Comparison of ENCODE assay signal across 8 cellular contexts in the genomic region with DNA sequence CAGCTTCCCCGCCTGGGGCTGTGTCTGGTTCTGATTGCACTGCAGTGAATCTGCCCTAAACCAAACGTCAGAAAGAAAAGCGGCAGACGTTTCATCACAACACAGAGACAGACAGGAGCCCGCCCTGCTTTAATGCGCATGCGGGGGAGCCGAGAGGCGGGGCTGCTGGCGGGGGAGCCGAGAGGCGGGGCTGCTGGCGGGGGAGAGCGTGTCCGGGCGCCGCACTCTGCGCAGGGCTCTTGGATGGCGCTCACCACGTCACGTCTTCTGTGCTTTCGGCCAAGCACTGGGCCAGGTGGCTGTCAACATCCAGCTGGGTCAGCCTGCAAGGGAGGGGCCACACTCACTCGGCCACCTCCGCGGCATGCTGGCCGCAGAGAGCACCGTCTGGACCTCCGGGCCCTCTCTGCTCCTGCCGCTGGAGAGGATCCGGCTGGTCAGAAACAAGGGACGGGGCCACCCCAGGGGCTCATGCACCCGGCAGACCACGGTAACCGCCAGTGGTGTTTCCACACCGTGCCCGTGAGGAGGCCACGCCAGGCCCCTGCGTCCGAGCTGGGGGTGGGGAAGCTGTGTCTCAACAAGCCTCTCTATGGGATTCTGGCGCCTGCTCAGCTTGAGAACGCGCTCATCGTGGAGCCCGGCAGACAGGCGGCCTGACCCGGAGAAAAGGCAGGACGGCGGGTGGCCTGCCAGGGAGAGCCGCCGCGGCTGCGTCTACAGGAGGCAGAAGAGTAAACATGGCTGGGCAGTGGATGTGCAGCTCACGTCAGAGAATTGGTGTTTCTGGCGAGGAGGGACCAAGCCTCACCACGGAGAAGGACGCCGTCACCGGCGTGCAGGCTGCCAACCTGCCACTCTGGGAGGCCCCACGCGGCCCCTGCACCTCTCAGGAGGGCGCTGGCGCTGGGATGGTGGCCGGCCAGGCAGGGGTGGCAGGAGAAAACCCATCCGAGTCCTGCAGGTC. TPM values are rescaled to one million over a fixed set of nuclear protein-coding genes. Genes with fewer than 3 reads are reported as not detected.
A peak's percentile ranks its signal among the peaks of the same experiment; 100 is the strongest.
DNase-seq lines count a peak whose midpoint lies in the region; ATAC-seq, FAIRE-seq and TF ChIP-seq lines count a peak whose summit lies in the region.

No MANE protein-coding gene starts in this region.

- H3K4me2 ChIP-seq in HepG2 (ENCODE audit: low read depth, low read length) = peak overlapping the region; percentile 91

- H3K4me3 Mint-ChIP-seq in dendritic cell treated with granulocyte-macrophage colony-stimulating factor and Interleukin-4, amounts not matched to agents 40 ng/mL and 50 ng/mL, for 4 days = peak overlapping the region; percentile 80

- BruUV-seq in HepG2 (replicated peaks; lab: Mats Ljungman, UMichigan) = no TSS peak

- peak in 1 of 2 experiments; percentile 55; a peak in 1 of 4 replicates for TF ChIP-seq POLR2A in HepG2 (IDR thresholded peaks at IDR 0.05; ENCODE audit: insufficient read depth in 1 of 2, low read depth in 2 of 2, low read length in 2 of 2)

- H3K4me1 ChIP-seq in HepG2 (ENCODE audit: insufficient read depth, low read length) = peaks cover 41% of the 10 kb centered on the region

- H3K36me3 ChIP-seq in GM06990 (ENCODE audit: control insufficient read depth, insufficient read depth, low read length) (no peaks in the 10 kb centered on the region; the same call in 1 of the 2 replicates), HepG2 (replicated peaks in 1 of 2; ENCODE audit: control insufficient read depth in 1 of 2, insufficient read depth in 2 of 2, low read length in 2 of 2) (peaks cover 2 to 9% of the 10 kb centered on the region in 2 experiments; a peak in 4 of 5 replicates)

- H3K9me3 Mint-ChIP-seq in dendritic cell treated with granulocyte-macrophage colony-stimulating factor and Interleukin-4, amounts not matched to agents 40 ng/mL and 50 ng/mL, for 4 days = no peaks in the 10 kb centered on the region

- no peak overlapping the region for H2AFZ ChIP-seq in HepG2 (ENCODE audit: low read length)

- no peaks in the 10 kb centered on the region for H3K27me3 Mint-ChIP-seq in dendritic cell treated with granulocyte-macrophage colony-stimulating factor and Interleukin-4, amounts not matched to agents 40 ng/mL and 50 ng/mL, for 4 days

- peaks cover 39% of the 10 kb centered on the region for H3K4me1 Mint-ChIP-seq in dendritic cell treated with granulocyte-macrophage colony-stimulating factor and Interleukin-4, amounts not matched to agents 40 ng/mL and 50 ng/mL, for 4 days (ENCODE audit: low read depth)

- no peak for TF ChIP-seq RAD21 in HepG2 (CRISPR knock-in tag; IDR thresholded peaks at IDR 0.05)

- no peaks in the 10 kb centered on the region for H3K9me3 ChIP-seq in HepG2 (ENCODE audit: low read length)

- peak; percentile 91 for FAIRE-seq in HepG2 (lab: Jason Lieb, UNC)

- intact Hi-C loops in dendritic cell treated with granulocyte-macrophage colony-stimulating factor and Interleukin-4, amounts not matched to agents 40 ng/mL and 50 ng/mL, for 4 days (cut with micrococcal nuclease) = no loop called here
- intact Hi-C loops in HepG2 (cut with micrococcal nuclease; ENCODE audit: unreplicated experiment) = no loop called here

- in situ Hi-C loops in HepG2 (cut with HindIII; ENCODE audit: extremely low pct_ligation_motif_present, low pct_unique_long_range_greater_than_20kb) = loop anchor here (5.0 to 25.0 kb wide), 3 partner anchors 123 to 323 kb away; no protein-coding TSS in a partner anchor

- H3K4me3 ChIP-seq in GM06990 (replicated peaks; ENCODE audit: low read depth, low read length) = peak overlapping the region; percentile 61
- peak overlapping the region; percentile 56 to 78 (median 70); a peak in 5 of 6 replicates for H3K4me3 ChIP-seq in HepG2 (replicated peaks in 1 of 3; ENCODE audit: insufficient read depth in 1 of 3, low read depth in 2 of 3, low read length in 3 of 3)

- DNase-seq in GM06990 (ENCODE audit: extremely low read depth, insufficient read length) (peak; percentile 84), NCI-H524 treated with DMSO at 0.1 percent for 48 hours (lab: John Stamatoyannopoulos, UW) (peak; percentile 75), HepG2 (ENCODE audit: low spot score) (peak; percentile 93)
- peak; percentile 85 to 86 for DNase-seq in activated CD4-positive, alpha-beta T cell treated with anti-CD3 and anti-CD28 coated beads, Interleukin-2, amount 50 U/mL, for 4 hours
- DNase-seq in stimulated activated CD4-positive, alpha-beta T cell treated with anti-CD3 and anti-CD28 coated beads, Interleukin-2, amount 100 ng/mL, for 24 hours = peak; percentile 87 to 89

- WGBS in HepG2 (ENCODE audit: low lambda C conversion rate) = under 1% methylated on average over 27 of the region's 65 CpGs

- peaks cover 42% of the 10 kb centered on the region for H3K36me3 Mint-ChIP-seq in dendritic cell treated with granulocyte-macrophage colony-stimulating factor and Interleukin-4, amounts not matched to agents 40 ng/mL and 50 ng/mL, for 4 days (ENCODE audit: low read depth)

- ATAC-seq in HG03066 (IDR thresholded peaks at IDR 0.05; ENCODE audit: low read depth, unreplicated experiment) (peak; percentile 85), HepG2 (peak; percentile 89), GM18858 (IDR thresholded peaks at IDR 0.05; ENCODE audit: unreplicated experiment) (no peak)

- no peaks in the 10 kb centered on the region for H4K20me1 ChIP-seq in HepG2 (ENCODE audit: insufficient read depth, low read length)

- H3K27ac ChIP-seq in HepG2 (ENCODE audit: extremely low read length, insufficient read depth, low read length) = peak overlapping the region; percentile 75

- no peak for TF ChIP-seq EP300 in HepG2 (IDR thresholded peaks at IDR 0.05; ENCODE audit: low read depth in 2 of 2, low read length in 2 of 2)
- no peak for TF ChIP-seq EP300 in HepG2 (CRISPR knock-in tag; IDR thresholded peaks at IDR 0.05; ENCODE audit: borderline replicate concordance)

- CTCF ChIA-PET in HepG2 (lab: Yijun Ruan, JAX; ENCODE audit: low intra/inter-chr PET ratio, low total read pairs) = no interaction called here

- H3K27ac Mint-ChIP-seq in dendritic cell treated with granulocyte-macrophage colony-stimulating factor and Interleukin-4, amounts not matched to agents 40 ng/mL and 50 ng/mL, for 4 days = peak overlapping the region; percentile 83

- H3K27me3 ChIP-seq in GM06990 (replicated peaks; ENCODE audit: control insufficient read depth, insufficient read depth, low read length) (no peaks in the 10 kb centered on the region), HepG2 (ENCODE audit: control insufficient read depth in 1 of 2, insufficient read depth in 2 of 2, low read length in 2 of 2) (no peaks in the 10 kb centered on the region)

- peaks cover 28% of the 10 kb centered on the region for H3K79me2 ChIP-seq in HepG2 (ENCODE audit: insufficient read depth, low read length)

- TF ChIP-seq CTCF in GM06990 (IDR thresholded peaks at IDR 0.05; ENCODE audit: insufficient read depth, low read length, poor library complexity, severe bottlenecking) = no peak
- TF ChIP-seq CTCF in HepG2 (CRISPR knock-in tag; IDR thresholded peaks at IDR 0.05) = 0 out of 2 replicates have a peak, but pooled peaks have one; percentile 2

- peak overlapping the region; percentile 72 for H3K9ac ChIP-seq in HepG2 (ENCODE audit: insufficient read depth, low read depth, low read length)

- POLR2A ChIA-PET in HepG2 (lab: Yijun Ruan, JAX) = interaction anchor here (0.9 to 2.0 kb wide), 8 partner anchors 10 to 202 kb away, joined by 4 to 11 read pairs (median 6); partner anchors contain the start of genes MORN1 and RER1

RNA-seq across cellular contexts. Expression of gene FAAP20, which starts 4.8 kb away (rescaled TPM):
- total RNA-seq in HepG2 (2016; rRNA removed; fragmentation: Illumina TruSeq; extraction: Trizol) = 10.4 and 10.8 TPM in 2 replicates
- 25.8 and 31.3 TPM in 2 replicates for total RNA-seq in HepG2 (2016; cell fraction: cytosol; rRNA removed; fragmentation: Illumina TruSeq; extraction: Trizol; ENCODE audit: low read depth)
- total RNA-seq in HepG2 (2016; cell fraction: insoluble cytoplasmic fraction; rRNA removed; fragmentation: Illumina TruSeq; extraction: Trizol) = 9.1 and 10.5 TPM in 2 replicates
- 30.5 and 36.7 TPM in 2 replicates for total RNA-seq in HepG2 (2016; cell fraction: membrane; rRNA removed; fragmentation: Illumina TruSeq; extraction: Trizol)
- total RNA-seq in HepG2 (2016; cell fraction: nucleus; rRNA removed; fragmentation: Illumina TruSeq; extraction: Trizol) = 7.4 and 9.0 TPM in 2 replicates
- 9.6 and 14.4 TPM in 2 replicates for polyA plus RNA-seq in HepG2 (2011; rRNA removed)
- polyA plus RNA-seq in HepG2 (2011; cell fraction: cytosol; rRNA removed) = 8.7 and 21.7 TPM in 2 replicates
- 37.4 and 44.6 TPM in 2 replicates for polyA plus RNA-seq in HepG2 (2011; cell fraction: nucleus; rRNA removed)
- polyA plus RNA-seq in HepG2 (2012) = 24.2 and 24.5 TPM in 2 replicates
- 237 and 239 TPM in 2 replicates for polyA plus RNA-seq in HepG2 (2016; cell fraction: cytosol; fragmentation: Illumina TruSeq; extraction: Trizol; ENCODE audit: low read depth)
- 38.7 and 46.2 TPM in 2 replicates for polyA plus RNA-seq in HepG2 (2016; cell fraction: insoluble cytoplasmic fraction; fragmentation: Illumina TruSeq; extraction: Trizol; ENCODE audit: low read depth)
- polyA plus RNA-seq in HepG2 (2016; cell fraction: membrane; fragmentation: Illumina TruSeq; extraction: Trizol; ENCODE audit: low read depth) = 156 and 163 TPM in 2 replicates
- 44.5 and 50.9 TPM in 2 replicates for polyA plus RNA-seq in HepG2 (2016; cell fraction: nucleus; fragmentation: Illumina TruSeq; extraction: Trizol; ENCODE audit: insufficient read depth, low read depth)
- 3.5 and 6.2 TPM in 2 replicates for polyA minus RNA-seq in HepG2 (2011; rRNA and poly(A)+ RNA removed; ENCODE audit: low replicate concordance)
- 5.6 and 7.3 TPM in 2 replicates for polyA minus RNA-seq in HepG2 (2011; cell fraction: cytosol; rRNA and poly(A)+ RNA removed)
- polyA minus RNA-seq in HepG2 (2011; cell fraction: nucleus; rRNA and poly(A)+ RNA removed) = 6.3 and 6.6 TPM in 2 replicates

RNA-seq across cellular contexts. Expression of gene SKI, which starts 38.4 kb away (rescaled TPM):
- 6.9 and 9.6 TPM in 2 replicates for total RNA-seq in HepG2 (2016; rRNA removed; fragmentation: Illumina TruSeq; extraction: Trizol)
- 3.4 and 6.3 TPM in 2 replicates for total RNA-seq in HepG2 (2016; cell fraction: cytosol; rRNA removed; fragmentation: Illumina TruSeq; extraction: Trizol; ENCODE audit: low read depth)
- 7.7 and 7.9 TPM in 2 replicates for total RNA-seq in HepG2 (2016; cell fraction: insoluble cytoplasmic fraction; rRNA removed; fragmentation: Illumina TruSeq; extraction: Trizol)
- 4.6 and 5.7 TPM in 2 replicates for total RNA-seq in HepG2 (2016; cell fraction: membrane; rRNA removed; fragmentation: Illumina TruSeq; extraction: Trizol)
- 10.6 and 12.2 TPM in 2 replicates for total RNA-seq in HepG2 (2016; cell fraction: nucleus; rRNA removed; fragmentation: Illumina TruSeq; extraction: Trizol)
- 4.7 and 5.9 TPM in 2 replicates for polyA plus RNA-seq in HepG2 (2011; rRNA removed)
- polyA plus RNA-seq in HepG2 (2011; cell fraction: cytosol; rRNA removed) = 3.8 and 4.2 TPM in 2 replicates
- 20.3 and 21.2 TPM in 2 replicates for polyA plus RNA-seq in HepG2 (2011; cell fraction: nucleus; rRNA removed)
- 10.1 and 12.3 TPM in 2 replicates for polyA plus RNA-seq in HepG2 (2012)
- 0.60 and 0.83 TPM in 2 replicates for polyA plus RNA-seq in HepG2 (2016; cell fraction: cytosol; fragmentation: Illumina TruSeq; extraction: Trizol; ENCODE audit: low read depth)
- 16.7 and 23.3 TPM in 2 replicates for polyA plus RNA-seq in HepG2 (2016; cell fraction: insoluble cytoplasmic fraction; fragmentation: Illumina TruSeq; extraction: Trizol; ENCODE audit: low read depth)
- 3.7 and 4.4 TPM in 2 replicates for polyA plus RNA-seq in HepG2 (2016; cell fraction: membrane; fragmentation: Illumina TruSeq; extraction: Trizol; ENCODE audit: low read depth)
- polyA plus RNA-seq in HepG2 (2016; cell fraction: nucleus; fragmentation: Illumina TruSeq; extraction: Trizol; ENCODE audit: insufficient read depth, low read depth) = 33.8 and 34.3 TPM in 2 replicates
- polyA minus RNA-seq in HepG2 (2011; rRNA and poly(A)+ RNA removed; ENCODE audit: low replicate concordance) = 4.4 and 14.7 TPM in 2 replicates
- 16.7 and 22.2 TPM in 2 replicates for polyA minus RNA-seq in HepG2 (2011; cell fraction: cytosol; rRNA and poly(A)+ RNA removed)
- polyA minus RNA-seq in HepG2 (2011; cell fraction: nucleus; rRNA and poly(A)+ RNA removed) = 10.9 and 12.1 TPM in 2 replicates
